ENCODE assay signal across 28 cellular contexts in genomic region chr20:55079917-55080316, GRCh38.
"Had no signal": no experiment of that assay in that cellular context is flagged by ENCODE, and none has a peak within 500 bp of the region (broad histone marks: within the 10 kb centered on the region; RNA-seq: fewer than 3 reads in every experiment).

No MANE protein-coding gene starts in this region.

- H3K27me3 ChIP-seq: dorsolateral prefrontal cortex, esophagus muscularis mucosa, esophagus squamous epithelium, foreskin keratinocyte, gastrocnemius medialis, gastroesophageal sphincter, heart left ventricle, heart right ventricle, hepatocyte had no signal

- H3K4me1 ChIP-seq: esophagus muscularis mucosa, esophagus squamous epithelium, foreskin keratinocyte, gastrocnemius medialis, gastroesophageal sphincter, heart left ventricle, heart right ventricle had no signal

- H3K9me3 ChIP-seq: esophagus squamous epithelium, gastrocnemius medialis, gastroesophageal sphincter had no signal

- H3K4me3 ChIP-seq: coronary artery, dorsolateral prefrontal cortex, esophagus muscularis mucosa, esophagus squamous epithelium, gastrocnemius medialis, gastroesophageal sphincter, heart left ventricle, heart right ventricle, hepatocyte had no signal

- DNase-seq: cortex of kidney; dermis blood vessel endothelial cell; dorsolateral prefrontal cortex; effector CD4-positive, alpha-beta T cell; effector CD8-positive, alpha-beta T cell; effector memory CD4-positive, alpha-beta T cell; effector memory CD8-positive, alpha-beta T cell; endodermal cell; erythroblast; esophagus squamous epithelium; foreskin fibroblast; foreskin keratinocyte; foreskin melanocyte; gastrocnemius medialis; glutamatergic neuron; head of caudate nucleus; heart left ventricle; heart right ventricle; hippocampal formation had no signal

- H3K36me3 ChIP-seq: esophagus muscularis mucosa, esophagus squamous epithelium, gastrocnemius medialis, gastroesophageal sphincter, heart left ventricle, heart right ventricle had no signal

- ATAC-seq: effector memory CD8-positive, alpha-beta T cell; esophagus mucosa; foreskin keratinocyte; gastrocnemius medialis; gastroesophageal sphincter; heart left ventricle; heart right ventricle had no signal

- H2AFZ ChIP-seq: hepatocyte had no signal

- H3K79me2 ChIP-seq: hepatocyte had no signal

- H3K27ac ChIP-seq: coronary artery, dorsolateral prefrontal cortex, epithelial cell of prostate, esophagus muscularis mucosa, esophagus squamous epithelium, foreskin keratinocyte, gastrocnemius medialis, gastroesophageal sphincter, heart left ventricle, heart right ventricle, hepatocyte had no signal

- H3K4me2 ChIP-seq: hepatocyte had no signal

- FAIRE-seq: endometrium, endothelial cell of umbilical vein, frontal cortex had no signal
